In the genomic region with DNA sequence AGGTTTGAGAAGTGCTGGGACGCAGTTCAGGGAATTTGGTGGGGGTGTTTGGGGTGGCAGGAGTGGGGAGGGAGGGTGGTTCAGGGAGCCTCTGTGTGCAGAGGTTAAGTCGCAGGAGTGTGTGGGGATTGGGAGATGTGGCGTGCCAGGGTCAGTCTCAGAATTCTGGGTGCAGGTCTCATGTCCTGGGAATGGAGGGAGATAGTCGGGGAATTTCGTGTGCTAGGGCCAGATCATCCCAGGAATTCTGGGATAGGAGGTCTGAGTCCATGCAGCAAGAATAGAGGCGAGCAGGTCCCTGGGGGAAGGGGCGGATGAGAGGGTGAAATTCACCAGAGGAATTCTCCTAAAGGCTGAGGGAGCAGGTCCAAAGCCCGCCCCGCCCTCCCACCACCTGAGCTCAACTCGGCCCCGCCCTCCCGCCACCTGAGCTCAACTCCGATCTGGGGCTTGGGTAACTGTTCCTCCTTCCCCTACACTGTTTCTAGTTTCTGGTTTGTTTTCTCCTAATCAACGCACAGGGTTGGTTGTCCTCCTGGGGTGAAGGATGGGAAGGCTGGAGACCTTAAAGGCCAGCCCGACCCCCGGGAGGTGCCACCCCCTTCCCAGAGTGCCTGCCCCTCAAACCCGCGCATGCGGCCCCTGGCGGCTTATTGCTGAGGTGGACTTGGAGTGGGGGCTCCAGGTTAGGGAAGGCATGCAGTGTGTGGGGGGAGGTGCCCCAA, we compare ENCODE assay signal across 13 cellular contexts.
DNase-seq lines count a peak whose midpoint lies in the region; ATAC-seq and TF ChIP-seq lines count a peak whose summit lies in the region.
"Had no signal": no experiment of that assay in that cellular context is flagged by ENCODE, and none has a peak within 500 bp of the region (broad histone marks: within the 10 kb centered on the region; RNA-seq: fewer than 3 reads in every experiment).

No MANE protein-coding gene starts in this region.

- H3K27ac Mint-ChIP-seq in central memory CD8-positive, alpha-beta T cell (ENCODE audit: low read depth), result peak overlapping the region; percentile 35
- H3K27ac Mint-ChIP-seq in nephron, result no peak overlapping the region
- H3K27ac Mint-ChIP-seq: activated CD8-positive, alpha-beta memory T cell treated with anti-CD3 and anti-CD28 coated beads, Interleukin-2, amount 10 ng/mL, durations not matched to agents 7 days and 5 days; activated naive CD8-positive, alpha-beta T cell; CD4-positive, CD25-positive, alpha-beta regulatory T cell; stimulated activated effector memory CD8-positive, alpha-beta T cell treated with anti-CD3 and anti-CD28 coated beads, Interleukin-12 subunit alpha, Interleukin-12 subunit beta, amount 100 ng/mL, for 72 hours had no signal

- no peaks in the 10 kb centered on the region for H3K36me3 Mint-ChIP-seq in central memory CD8-positive, alpha-beta T cell (ENCODE audit: insufficient read depth)
- H3K36me3 Mint-ChIP-seq in nephron (ENCODE audit: low read depth), result peaks cover under 1% of the 10 kb centered on the region
- H3K36me3 Mint-ChIP-seq: activated CD8-positive, alpha-beta memory T cell treated with anti-CD3 and anti-CD28 coated beads, Interleukin-2, amount 10 ng/mL, durations not matched to agents 7 days and 5 days; activated naive CD8-positive, alpha-beta T cell; CD4-positive, CD25-positive, alpha-beta regulatory T cell; stimulated activated effector memory CD8-positive, alpha-beta T cell treated with anti-CD3 and anti-CD28 coated beads, Interleukin-12 subunit alpha, Interleukin-12 subunit beta, amount 100 ng/mL, for 72 hours had no signal

- no peaks in the 10 kb centered on the region for H3K4me1 Mint-ChIP-seq in central memory CD8-positive, alpha-beta T cell
- peaks cover 14% of the 10 kb centered on the region for H3K4me1 Mint-ChIP-seq in nephron

- H3K4me3 Mint-ChIP-seq in central memory CD8-positive, alpha-beta T cell, result no peak overlapping the region
- peak overlapping the region; percentile 60 to 72 (median 70) for H3K4me3 Mint-ChIP-seq in nephron
- H3K4me3 Mint-ChIP-seq: activated CD8-positive, alpha-beta memory T cell treated with anti-CD3 and anti-CD28 coated beads, Interleukin-2, amount 10 ng/mL, durations not matched to agents 7 days and 5 days had no signal

- peaks cover 80% of the 10 kb centered on the region for H3K27me3 Mint-ChIP-seq in central memory CD8-positive, alpha-beta T cell
- peaks cover 83% of the 10 kb centered on the region for H3K27me3 Mint-ChIP-seq in nephron (ENCODE audit: low read depth)

- no peaks in the 10 kb centered on the region for H3K9me3 Mint-ChIP-seq in central memory CD8-positive, alpha-beta T cell
- H3K9me3 Mint-ChIP-seq in nephron, result no peaks in the 10 kb centered on the region
- H3K9me3 Mint-ChIP-seq: stimulated activated effector memory CD8-positive, alpha-beta T cell treated with anti-CD3 and anti-CD28 coated beads, Interleukin-12 subunit alpha, Interleukin-12 subunit beta, amount 100 ng/mL, for 72 hours had no signal

- TF ChIP-seq CTCF in nephron (IDR thresholded peaks at IDR 0.05; ENCODE audit: unreplicated experiment in 3 of 3), result no peak

- ATAC-seq in central memory CD8-positive, alpha-beta T cell (replicated peaks; ENCODE audit: extremely low read depth, poor library complexity, severe bottlenecking), result no peak
- ATAC-seq in GM18502 (IDR thresholded peaks at IDR 0.05; ENCODE audit: poor library complexity, unreplicated experiment) (no peak), GM19452 (IDR thresholded peaks at IDR 0.05; ENCODE audit: unreplicated experiment) (no peak)
- ATAC-seq: activated CD8-positive, alpha-beta memory T cell treated with anti-CD3 and anti-CD28 coated beads, Interleukin-2, amount 10 ng/mL, durations not matched to agents 7 days and 5 days; stimulated activated effector memory CD8-positive, alpha-beta T cell treated with anti-CD3 and anti-CD28 coated beads, Interleukin-12 subunit alpha, Interleukin-12 subunit beta, amount 100 ng/mL, for 72 hours had no signal

- DNase-seq in ELF-1 (ENCODE audit: low read depth, low spot score) (peak; percentile 66), NCI-H146 treated with DMSO at 0.1 percent for 48 hours (lab: John Stamatoyannopoulos, UW; ENCODE audit: unreplicated experiment) (peak; percentile 32), DMS114 treated with DMSO at 0.1 percent for 48 hours (lab: John Stamatoyannopoulos, UW; ENCODE audit: unreplicated experiment) (no peak), hippocampal formation (lab: John Stamatoyannopoulos, UW) (no peak)
- no peak for DNase-seq in central memory CD8-positive, alpha-beta T cell (ENCODE audit: low spot score in 2 of 2)
- DNase-seq: activated CD8-positive, alpha-beta memory T cell treated with anti-CD3 and anti-CD28 coated beads, Interleukin-2, amount 10 ng/mL, durations not matched to agents 7 days and 5 days; CD4-positive, CD25-positive, alpha-beta regulatory T cell; MG63 had no signal

Comparison
In these comparisons a context has a peak if more than half of its experiments do, and no peak if none do; other contexts are left out.
1. DNase-seq: peak in ELF-1 (single experiment) and NCI-H146 treated with DMSO at 0.1 percent for 48 hours (single experiment); none in central memory CD8-positive, alpha-beta T cell (0 of 2), DMS114 treated with DMSO at 0.1 percent for 48 hours (single experiment) and hippocampal formation (0 of 2).